In the genomic region with DNA sequence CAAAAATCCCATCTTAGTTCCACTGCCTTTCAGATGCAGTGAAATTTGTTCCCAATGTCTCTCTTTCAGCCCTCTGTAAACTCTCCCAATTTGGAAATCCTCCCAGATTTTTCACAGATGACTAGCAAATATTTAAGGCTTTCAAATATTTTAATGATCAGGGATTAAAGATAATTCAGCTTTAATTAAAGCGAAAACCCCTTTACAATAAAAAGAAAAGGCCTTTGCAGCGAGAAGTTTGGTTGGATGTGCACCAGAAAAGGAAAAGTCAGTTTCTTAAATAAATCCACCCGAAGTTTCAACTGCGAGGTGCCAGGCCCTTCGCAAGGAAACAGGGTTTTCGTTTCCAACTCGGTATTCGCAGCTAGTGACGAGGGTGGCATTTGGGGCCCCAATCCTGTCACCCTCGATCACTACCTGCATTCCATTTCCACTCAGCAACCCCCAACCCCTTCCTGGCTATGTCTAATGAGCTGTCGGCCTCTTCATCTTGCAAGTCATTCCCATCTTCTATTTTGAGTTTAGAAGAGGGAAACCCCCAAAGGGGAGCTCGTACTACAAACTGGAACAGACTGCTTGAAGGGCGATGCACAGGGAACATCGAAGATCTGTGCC, we compare ENCODE assay signal across 1 cellular context.
TF ChIP-seq lines count a peak whose summit lies in the region.

No MANE protein-coding gene starts in this region.

TF ChIP-seq in WTC11, 78 proteins besides CTCF, POLR2A, EP300 and RAD21 (continued from another document):
- TF ChIP-seq, protein P1, sequence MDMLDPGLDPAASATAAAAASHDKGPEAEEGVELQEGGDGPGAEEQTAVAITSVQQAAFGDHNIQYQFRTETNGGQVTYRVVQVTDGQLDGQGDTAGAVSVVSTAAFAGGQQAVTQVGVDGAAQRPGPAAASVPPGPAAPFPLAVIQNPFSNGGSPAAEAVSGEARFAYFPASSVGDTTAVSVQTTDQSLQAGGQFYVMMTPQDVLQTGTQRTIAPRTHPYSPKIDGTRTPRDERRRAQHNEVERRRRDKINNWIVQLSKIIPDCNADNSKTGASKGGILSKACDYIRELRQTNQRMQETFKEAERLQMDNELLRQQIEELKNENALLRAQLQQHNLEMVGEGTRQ (CRISPR knock-in tag; IDR thresholded peaks at IDR 0.05), result no peak
- TF ChIP-seq FOXJ3 (CRISPR knock-in tag; IDR thresholded peaks at IDR 0.05; ENCODE audit: borderline replicate concordance), result no peak
